1 cellular context compared by ENCODE assay signal in genomic region chr1:47332779-47333577, GRCh38.
TF ChIP-seq lines count a peak whose summit lies in the region.

No MANE protein-coding gene starts in this region.

TF ChIP-seq in K562, 482 proteins besides CTCF, POLR2A, EP300 and RAD21 (continued from another document and continues in another):
- TF ChIP-seq ZNF609 (CRISPR knock-in tag; IDR thresholded peaks at IDR 0.05; ENCODE audit: borderline replicate concordance) = no peak
- no peak for TF ChIP-seq FOXK1 (CRISPR knock-in tag; IDR thresholded peaks at IDR 0.05; ENCODE audit: borderline replicate concordance)
- TF ChIP-seq SIN3B (IDR thresholded peaks at IDR 0.05; ENCODE audit: low read depth) = no peak
- no peak for TF ChIP-seq RBM17 (IDR thresholded peaks at IDR 0.05; ENCODE audit: borderline replicate concordance, low read depth, low read length)
- TF ChIP-seq CEBPB (tag; IDR thresholded peaks at IDR 0.05) = no peak
- no peak for TF ChIP-seq NCOA6 (IDR thresholded peaks at IDR 0.05)
- TF ChIP-seq BRD4 (IDR thresholded peaks at IDR 0.05) = no peak
- TF ChIP-seq ZNF639 (CRISPR knock-in tag; conservative IDR thresholded peaks at IDR 0.05 in 1 of 2, IDR thresholded peaks at IDR 0.05 in 1 of 2) = no peak
- no peak for TF ChIP-seq BACH1 (tag; IDR thresholded peaks at IDR 0.05)
- no peak for TF ChIP-seq POU5F1 (IDR thresholded peaks at IDR 0.05; ENCODE audit: borderline replicate concordance, low read depth, low read length, partially characterized antibody)
- TF ChIP-seq ZNF507 (tag; conservative IDR thresholded peaks at IDR 0.05) = no peak
- TF ChIP-seq NKRF (IDR thresholded peaks at IDR 0.05; ENCODE audit: borderline replicate concordance) = peak; percentile 76
- TF ChIP-seq HNRNPL (IDR thresholded peaks at IDR 0.05; ENCODE audit: low read depth, low read length) = no peak
- TF ChIP-seq SMARCA4 (IDR thresholded peaks at IDR 0.05) = peak; percentile 53
- TF ChIP-seq UBTF (IDR thresholded peaks at IDR 0.05; ENCODE audit: borderline replicate concordance in 1 of 2, low read depth in 2 of 2, low read length in 2 of 2) = no peak
- no peak for TF ChIP-seq HDAC6 (IDR thresholded peaks at IDR 0.05; ENCODE audit: low read depth, low read length)
- TF ChIP-seq HDAC1 (IDR thresholded peaks at IDR 0.05) = peak in 1 of 2 experiments; percentile 71; a peak in 2 of 4 replicates
- no peak for TF ChIP-seq HCFC1 (IDR thresholded peaks at IDR 0.05; ENCODE audit: low read depth, low read length)
- TF ChIP-seq ZNF778 (CRISPR knock-in tag; IDR thresholded peaks at IDR 0.05) = no peak
- TF ChIP-seq ZNF695 (CRISPR knock-in tag; IDR thresholded peaks at IDR 0.05) = no peak
- TF ChIP-seq SRSF7 (optimal IDR thresholded peaks at IDR 0.05; ENCODE audit: low read depth, low read length) = no peak
- TF ChIP-seq TBP (optimal IDR thresholded peaks at IDR 0.05; ENCODE audit: low read depth, low read length) = no peak
- no peak for TF ChIP-seq ETS2 (tag; IDR thresholded peaks at IDR 0.05; ENCODE audit: borderline replicate concordance, poor library complexity, severe bottlenecking)
- TF ChIP-seq HBP1 (CRISPR knock-in tag; IDR thresholded peaks at IDR 0.05) = no peak
- no peak for TF ChIP-seq ZNF75A (CRISPR knock-in tag; IDR thresholded peaks at IDR 0.05)
- 0 out of 2 replicates have a peak, but pooled peaks have one; percentile 4 for TF ChIP-seq SUPT5H (IDR thresholded peaks at IDR 0.05)
- TF ChIP-seq KHSRP (IDR thresholded peaks at IDR 0.05) = 0 out of 2 replicates have a peak, but pooled peaks have one; percentile 30
- TF ChIP-seq E2F3 (CRISPR knock-in tag; IDR thresholded peaks at IDR 0.05) = no peak
- no peak for TF ChIP-seq OTX1 (CRISPR knock-in tag; IDR thresholded peaks at IDR 0.05)
- 0 out of 2 replicates have a peak, but pooled peaks have one; percentile 51 for TF ChIP-seq ERF (CRISPR knock-in tag; IDR thresholded peaks at IDR 0.05)
- no peak for TF ChIP-seq IRF1 (CRISPR knock-in tag; IDR thresholded peaks at IDR 0.05; ENCODE audit: borderline replicate concordance)
- no peak for TF ChIP-seq GTF2E2 (tag; IDR thresholded peaks at IDR 0.05)
- no peak for TF ChIP-seq ATF4 (CRISPR knock-in tag; IDR thresholded peaks at IDR 0.05)
- TF ChIP-seq ZNF699 (CRISPR knock-in tag; IDR thresholded peaks at IDR 0.05; ENCODE audit: insufficient replicate concordance) = no peak
- no peak for TF ChIP-seq RBM14 (IDR thresholded peaks at IDR 0.05; ENCODE audit: borderline replicate concordance, insufficient read depth, low read depth, low read length)
- TF ChIP-seq CTBP1 (IDR thresholded peaks at IDR 0.05; ENCODE audit: borderline replicate concordance) = no peak
- TF ChIP-seq PHB2 (IDR thresholded peaks at IDR 0.05; ENCODE audit: low read depth) = 0 out of 2 replicates have a peak, but pooled peaks have one; percentile 36
- TF ChIP-seq ZNF740 (CRISPR knock-in tag; IDR thresholded peaks at IDR 0.05) = no peak
- no peak for TF ChIP-seq ZNF740 (tag; IDR thresholded peaks at IDR 0.05)
- no peak for TF ChIP-seq NCOA4 (IDR thresholded peaks at IDR 0.05; ENCODE audit: partially characterized antibody)
- TF ChIP-seq DLX4 (CRISPR knock-in tag; IDR thresholded peaks at IDR 0.05) = no peak
- TF ChIP-seq USF2 (CRISPR knock-in tag; IDR thresholded peaks at IDR 0.05) = no peak
- no peak for TF ChIP-seq ZZZ3 (IDR thresholded peaks at IDR 0.05)
- no peak for TF ChIP-seq NFATC3 (IDR thresholded peaks at IDR 0.05)
- TF ChIP-seq MAFF (IDR thresholded peaks at IDR 0.05; ENCODE audit: low read length) = no peak
- TF ChIP-seq ZBTB1 (CRISPR knock-in tag; IDR thresholded peaks at IDR 0.05; ENCODE audit: borderline replicate concordance, low read depth) = no peak
